ENCODE assay signal across 20 cellular contexts in the genomic region with DNA sequence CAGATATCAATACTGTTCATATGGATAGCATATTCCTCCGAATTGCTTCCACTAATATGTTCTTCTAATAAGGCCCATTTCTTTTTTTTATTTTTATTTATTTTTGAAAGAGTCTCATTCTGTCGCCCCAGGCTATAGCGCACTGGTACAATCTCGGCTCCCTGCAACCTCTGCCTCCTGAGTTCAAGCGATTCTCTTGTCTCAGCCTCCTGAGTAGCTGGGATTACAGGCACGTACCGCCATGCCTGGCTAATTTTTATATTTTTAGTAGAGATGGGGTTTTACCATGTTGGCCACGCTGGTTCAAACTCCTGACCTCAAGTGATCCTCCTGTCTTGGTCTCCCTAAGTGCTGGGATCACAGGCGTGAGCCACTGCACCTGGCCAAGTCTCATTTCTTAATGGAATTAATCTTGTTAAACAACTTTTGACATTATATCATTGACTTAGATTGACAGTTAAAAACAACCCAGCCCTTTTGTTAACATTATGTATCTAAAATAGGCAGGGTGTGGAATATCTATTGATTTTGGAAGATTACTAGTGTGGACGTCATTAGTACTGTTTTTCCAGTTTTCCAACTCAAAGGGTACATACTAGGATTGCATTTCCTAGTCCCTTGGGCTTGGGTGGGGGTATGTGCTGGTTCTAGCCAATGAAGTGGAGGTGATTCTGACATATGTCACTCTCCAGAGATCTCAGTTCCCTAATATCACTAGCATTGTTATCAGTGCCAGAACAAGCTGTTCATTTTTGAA.
DNase-seq lines count a peak whose midpoint lies in the region; ATAC-seq and TF ChIP-seq lines count a peak whose summit lies in the region.
"Had no signal": no experiment of that assay in that cellular context is flagged by ENCODE, and none has a peak within 500 bp of the region (broad histone marks: within the 10 kb centered on the region; RNA-seq: fewer than 3 reads in every experiment).

No MANE protein-coding gene starts in this region.

- no peak overlapping the region for H2BK5ac ChIP-seq in IMR-90 (ENCODE audit: low read depth, low read length, poor library complexity, severe bottlenecking)

- H3K4me1 Mint-ChIP-seq in CD14-positive monocyte (peaks cover 30% of the 10 kb centered on the region), glutamatergic neuron (ENCODE audit: low read depth, unreplicated experiment) (peaks cover 35% of the 10 kb centered on the region)

- no peak overlapping the region for H3K4me3 ChIP-seq in IMR-90 (ENCODE audit: insufficient read depth, low read depth, low read length)
- H3K4me3 ChIP-seq in PC-3 (ENCODE audit: low read length): no peak overlapping the region
- H3K4me3 ChIP-seq: BLaER1, GM23338 had no signal

- no peaks in the 10 kb centered on the region for H3K79me2 ChIP-seq in PC-3 (ENCODE audit: low read length)

- H3K27me3 Mint-ChIP-seq in CD14-positive monocyte (ENCODE audit: low read depth in 3 of 3): no peaks in the 10 kb centered on the region
- no peaks in the 10 kb centered on the region for H3K27me3 Mint-ChIP-seq in glutamatergic neuron (ENCODE audit: unreplicated experiment)
- H3K27me3 Mint-ChIP-seq: B cell; CD4-positive, alpha-beta T cell had no signal

- POLR2A ChIA-PET in IMR-90 (lab: Charles Lee; ENCODE audit: unreplicated experiment) (no interaction called here), PC-3 (lab: Charles Lee; ENCODE audit: unreplicated experiment) (no interaction called here)

- no peak for TF ChIP-seq RAD21 in IMR-90 (IDR thresholded peaks at IDR 0.05; ENCODE audit: low read length)

- no peak overlapping the region for H3K56ac ChIP-seq in IMR-90 (ENCODE audit: extremely low read depth, insufficient read depth, low read length)

- no peak overlapping the region for H3K4me2 ChIP-seq in IMR-90 (ENCODE audit: low read depth, low read length)
- no peak overlapping the region for H3K4me2 ChIP-seq in PC-3 (ENCODE audit: low read length)
- H3K4me2 ChIP-seq: BLaER1, GM23338 had no signal

- no peak overlapping the region for H2AK9ac ChIP-seq in IMR-90 (replicated peaks; ENCODE audit: low read depth, low read length, poor library complexity)

- TF ChIP-seq CTCF in CD14-positive monocyte (IDR thresholded peaks at IDR 0.05) (no peak), IMR-90 (conservative IDR thresholded peaks at IDR 0.05; ENCODE audit: low read depth, low read length) (no peak), glutamatergic neuron (IDR thresholded peaks at IDR 0.05; ENCODE audit: partially characterized antibody, unreplicated experiment) (no peak), PC-3 (conservative IDR thresholded peaks at IDR 0.05; ENCODE audit: low read depth, low read length) (no peak)

- H3K9ac ChIP-seq in IMR-90 (ENCODE audit: low read depth, low read length) (no peak overlapping the region), PC-3 (ENCODE audit: low read length) (no peak overlapping the region)
- H3K9ac ChIP-seq: BLaER1 had no signal

- DNase-seq in CD14-positive monocyte (ENCODE audit: low spot score): no peak
- DNase-seq in IMR-90: no peak
- DNase-seq in NCI-H82 treated with DMSO at 0.1 percent for 48 hours (lab: John Stamatoyannopoulos, UW; ENCODE audit: unreplicated experiment): peak; percentile 80
- no peak for DNase-seq in glutamatergic neuron
- DNase-seq in activated gamma-delta T cell (lab: John Stamatoyannopoulos, UW): no peak
- DNase-seq in PC-3: no peak
- DNase-seq: Calu3; CD4-positive, alpha-beta T cell; COR-L47; DMS53; DMS79 treated with DMSO at 0.1 percent for 48 hours; GF-D8; H9 had no signal

- no peak overlapping the region for H4K8ac ChIP-seq in IMR-90 (ENCODE audit: low read depth in 2 of 2, low read length in 2 of 2)

- no peak overlapping the region; the same call in 1 of the 2 replicates for H3K18ac ChIP-seq in IMR-90 (ENCODE audit: low read depth, low read length)

- no CpG with 5 or more reads among the region's 10 CpGs for WGBS in IMR-90 (ENCODE audit: extremely low coverage in 2 of 2, insufficient read length in 1 of 2), 2 experiments

- H3K4me1 ChIP-seq in IMR-90 (ENCODE audit: control insufficient read depth, insufficient read depth, low read length): peaks cover 3% of the 10 kb centered on the region; the same call in 1 of the 2 replicates
- peaks cover 8% of the 10 kb centered on the region for H3K4me1 ChIP-seq in PC-3 (ENCODE audit: insufficient read depth, low read length)
- H3K4me1 ChIP-seq: BLaER1 had no signal

- no peaks in the 10 kb centered on the region for H3K9me1 ChIP-seq in IMR-90 (ENCODE audit: insufficient read depth, low read length)

- H3K4me3 Mint-ChIP-seq in CD14-positive monocyte (no peak overlapping the region), glutamatergic neuron (ENCODE audit: unreplicated experiment) (no peak overlapping the region)
- H3K4me3 Mint-ChIP-seq: B cell; CD4-positive, alpha-beta T cell; GM23338; H9 had no signal

- H3K79me1 ChIP-seq in IMR-90 (ENCODE audit: low read depth in 1 of 2, low read length in 2 of 2): no peaks in the 10 kb centered on the region

- in situ Hi-C loops in IMR-90 (cut with MboI; ENCODE audit: low sequenced_read_pairs): no loop called here

- H2AK5ac ChIP-seq in IMR-90 (ENCODE audit: low read depth, low read length): no peak overlapping the region

- no peaks in the 10 kb centered on the region for H3F3A ChIP-seq in PC-3 (ENCODE audit: low read length, unreplicated experiment)

- no peak for TF ChIP-seq POLR2A in IMR-90 (IDR thresholded peaks at IDR 0.05; ENCODE audit: low read depth, low read length)

- H3K9me2 ChIP-seq in PC-3 (replicated peaks; ENCODE audit: low read length): no peaks in the 10 kb centered on the region

- H3K27ac ChIP-seq in IMR-90 (ENCODE audit: insufficient read depth, low read length) (no peak overlapping the region), PC-3 (ENCODE audit: low read length) (no peak overlapping the region)
- H3K27ac ChIP-seq: 22Rv1, BLaER1, C4-2B had no signal

- H2BK15ac ChIP-seq in IMR-90 (ENCODE audit: low read depth, low read length): no peak overlapping the region

- ATAC-seq in IMR-90 (ENCODE audit: low read depth) (no peak), GM21723 (IDR thresholded peaks at IDR 0.05; ENCODE audit: unreplicated experiment) (no peak), PC-3 (no peak)
- ATAC-seq: GM23338, HCT116 had no signal

- BruUV-seq in IMR-90 (replicated peaks; lab: Mats Ljungman, UMichigan) (no TSS peak), PC-3 (replicated peaks; lab: Mats Ljungman, UMichigan) (no TSS peak)

- H2AFZ ChIP-seq in IMR-90 (replicated peaks; ENCODE audit: low read length, poor library complexity) (no peak overlapping the region), PC-3 (ENCODE audit: low read length) (no peak overlapping the region)
- H2AFZ ChIP-seq: GM23338 had no signal

- H4K91ac ChIP-seq in IMR-90 (ENCODE audit: insufficient read depth, low read depth, low read length): no peak overlapping the region

- no peak overlapping the region for H2BK20ac ChIP-seq in IMR-90 (ENCODE audit: low read depth, low read length)

- CTCF ChIA-PET in IMR-90 (lab: Yijun Ruan, JAX) (no interaction called here), PC-3 (lab: Charles Lee) (no interaction called here)

- H3K14ac ChIP-seq in IMR-90 (replicated peaks; ENCODE audit: low read depth, low read length): no peak overlapping the region

- intact Hi-C loops in CD14-positive monocyte (cut with micrococcal nuclease): no loop called here
- intact Hi-C loops in IMR-90 (cut with micrococcal nuclease): no loop called here
- intact Hi-C loops in PC-3 (cut with micrococcal nuclease): no loop called here

- H3K36me3 ChIP-seq in IMR-90 (ENCODE audit: control insufficient read depth, insufficient read depth, low read length) (no peaks in the 10 kb centered on the region), PC-3 (ENCODE audit: low read depth, low read length) (no peaks in the 10 kb centered on the region)
- H3K36me3 ChIP-seq: BLaER1 had no signal

- peak overlapping the region; percentile 93 to 100 (median 98) for H3K27ac Mint-ChIP-seq in CD14-positive monocyte
- peak overlapping the region; percentile 63 for H3K27ac Mint-ChIP-seq in glutamatergic neuron (ENCODE audit: unreplicated experiment)
- H3K27ac Mint-ChIP-seq: B cell; CD4-positive, alpha-beta T cell; GM23338; H9 had no signal

- H3K36me3 Mint-ChIP-seq in CD14-positive monocyte (peaks cover 12% of the 10 kb centered on the region in 2 donors), glutamatergic neuron (ENCODE audit: unreplicated experiment) (peaks cover 14% of the 10 kb centered on the region)

- H3K23ac ChIP-seq in IMR-90 (ENCODE audit: low read depth, low read length): no peak overlapping the region

- no peak overlapping the region for H4K5ac ChIP-seq in IMR-90 (ENCODE audit: low read depth, low read length)

- H3K9me3 ChIP-seq in IMR-90 (ENCODE audit: control insufficient read depth, insufficient read depth, low read length) (no peaks in the 10 kb centered on the region), PC-3 (ENCODE audit: low read length) (no peaks in the 10 kb centered on the region)
- H3K9me3 ChIP-seq: BLaER1 had no signal

- H3K4ac ChIP-seq in IMR-90 (ENCODE audit: low read depth, low read length): 0 out of 2 replicates have a peak overlapping the region, but pooled peaks have one; percentile 35

- H3K27me3 ChIP-seq in IMR-90 (ENCODE audit: control insufficient read depth, insufficient read depth, low read length) (no peaks in the 10 kb centered on the region), PC-3 (ENCODE audit: low read length) (peaks cover 54% of the 10 kb centered on the region)
- H3K27me3 ChIP-seq: BLaER1 had no signal

- no peak overlapping the region for H2BK120ac ChIP-seq in IMR-90 (ENCODE audit: low read depth, low read length)

- dilution Hi-C loops in IMR-90 (cut with HindIII; ENCODE audit: low sequenced_read_pairs, unreplicated experiment): no loop called here

- H4K20me1 ChIP-seq in IMR-90 (ENCODE audit: insufficient read depth, low read length) (no peaks in the 10 kb centered on the region), PC-3 (ENCODE audit: low read length) (no peaks in the 10 kb centered on the region)
- H4K20me1 ChIP-seq: BLaER1 had no signal

- H3K9me3 Mint-ChIP-seq in CD14-positive monocyte: peaks cover 0 to 16% (median 4%) of the 10 kb centered on the region in 7 donors
- H3K9me3 Mint-ChIP-seq in glutamatergic neuron (ENCODE audit: unreplicated experiment): peaks cover 6% of the 10 kb centered on the region
- H3K9me3 Mint-ChIP-seq: GM23338 had no signal

TF ChIP-seq in IMR-90, 13 proteins besides CTCF, POLR2A, EP300 and RAD21 (continues in another document):
- no peak for TF ChIP-seq CHD1 (IDR thresholded peaks at IDR 0.05; ENCODE audit: low read depth, low read length)
- no peak for TF ChIP-seq MAZ (IDR thresholded peaks at IDR 0.05; ENCODE audit: borderline replicate concordance, low read depth, low read length)
- TF ChIP-seq USF2 (IDR thresholded peaks at IDR 0.05; ENCODE audit: low read depth, low read length): no peak
- TF ChIP-seq RCOR1 (IDR thresholded peaks at IDR 0.05; ENCODE audit: insufficient replicate concordance, low read length): no peak
